In genomic region chr16:3101841-3102470, GRCh38 we compare ENCODE assay signal across 1 cellular context.
TF ChIP-seq lines count a peak whose summit lies in the region.

No MANE protein-coding gene starts in this region.

TF ChIP-seq in GM23338, 12 proteins besides CTCF, POLR2A, EP300 and RAD21 (continued from another document):
- TF ChIP-seq, protein P1, sequence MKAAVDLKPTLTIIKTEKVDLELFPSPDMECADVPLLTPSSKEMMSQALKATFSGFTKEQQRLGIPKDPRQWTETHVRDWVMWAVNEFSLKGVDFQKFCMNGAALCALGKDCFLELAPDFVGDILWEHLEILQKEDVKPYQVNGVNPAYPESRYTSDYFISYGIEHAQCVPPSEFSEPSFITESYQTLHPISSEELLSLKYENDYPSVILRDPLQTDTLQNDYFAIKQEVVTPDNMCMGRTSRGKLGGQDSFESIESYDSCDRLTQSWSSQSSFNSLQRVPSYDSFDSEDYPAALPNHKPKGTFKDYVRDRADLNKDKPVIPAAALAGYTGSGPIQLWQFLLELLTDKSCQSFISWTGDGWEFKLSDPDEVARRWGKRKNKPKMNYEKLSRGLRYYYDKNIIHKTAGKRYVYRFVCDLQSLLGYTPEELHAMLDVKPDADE (IDR thresholded peaks at IDR 0.05) = peak; percentile 45; the same call in 1 of the 2 replicates
